In genomic region chr2:241161646-241162281, GRCh38 we compare ENCODE assay signal across 11 cellular contexts. TPM values are rescaled to one million over a fixed set of nuclear protein-coding genes. Genes with fewer than 3 reads are reported as not detected.
DNase-seq lines count a peak whose midpoint lies in the region; ATAC-seq and TF ChIP-seq lines count a peak whose summit lies in the region.
"Had no signal": no experiment of that assay in that cellular context is flagged by ENCODE, and none has a peak within 500 bp of the region (broad histone marks: within the 10 kb centered on the region; RNA-seq: fewer than 3 reads in every experiment).

No MANE protein-coding gene starts in this region.

- ATAC-seq in GM21526 (IDR thresholded peaks at IDR 0.05; ENCODE audit: low FRiP score, unreplicated experiment) = no peak
- no peak for ATAC-seq in GM19035 (IDR thresholded peaks at IDR 0.05; ENCODE audit: unreplicated experiment)
- ATAC-seq: naive thymus-derived CD4-positive, alpha-beta T cell had no signal

- H3K4me3 ChIP-seq in AG04449 (ENCODE audit: low read depth, low read length) = no peak overlapping the region
- H3K4me3 ChIP-seq in fibroblast of the aortic adventitia (ENCODE audit: low read depth, low read length) = no peak overlapping the region
- H3K4me3 ChIP-seq: SK-N-MC had no signal

- DNase-seq in AG04449 (ENCODE audit: low read depth, low spot score) (peak; percentile 40), RPMI7951 (ENCODE audit: low read depth) (peak; percentile 93), fibroblast of the aortic adventitia (ENCODE audit: low read depth) (peak; percentile 95), occipital lobe (lab: John Stamatoyannopoulos, UW) (peak; percentile 78), NCI-H510A treated with DMSO at 0.1 percent for 48 hours (lab: John Stamatoyannopoulos, UW) (no peak)
- DNase-seq in stimulated activated CD4-positive, alpha-beta T cell treated with anti-CD3 and anti-CD28 coated beads, Interleukin-2, amount 100 ng/mL, for 24 hours = no peak
- DNase-seq: CD4-positive, CD25-positive, alpha-beta regulatory T cell; naive thymus-derived CD4-positive, alpha-beta T cell had no signal

- POLR2A ChIA-PET in AG04449 (lab: Yijun Ruan, JAX) = no interaction called here

- TF ChIP-seq CTCF in AG04449 (IDR thresholded peaks at IDR 0.05; ENCODE audit: insufficient read depth, low read length, missing control alignments) = no peak
- TF ChIP-seq CTCF in fibroblast of the aortic adventitia (IDR thresholded peaks at IDR 0.05; ENCODE audit: insufficient read depth, low read length) = no peak

- CTCF ChIA-PET in AG04449 (lab: Yijun Ruan, JAX) = no interaction called here

RNA-seq across cellular contexts. Expression of gene PPP1R7, which starts 11.5 kb away (rescaled TPM):
- 101 TPM in 2 replicates for total RNA-seq in RPMI7951 (2014; rRNA removed; shearing (Covaris generic))
- total RNA-seq in fibroblast of the aortic adventitia (ENCODE audit: low replicate concordance) (41.2 and 70.0 TPM in 2 replicates), occipital lobe (38.5 TPM)

RNA-seq across cellular contexts. Expression of gene PASK, which starts 12.5 kb away (rescaled TPM):
- total RNA-seq in RPMI7951 (2014; rRNA removed; shearing (Covaris generic)) = 4.8 and 6.3 TPM in 2 replicates
- 3.8 and 21.9 TPM in 2 replicates for total RNA-seq in fibroblast of the aortic adventitia (ENCODE audit: low replicate concordance)
- 11.9 TPM for total RNA-seq in occipital lobe

RNA-seq across cellular contexts. Expression of gene ANO7, which starts 26.7 kb away (rescaled TPM):
- total RNA-seq in RPMI7951 (2014; rRNA removed; shearing (Covaris generic)) = 0.72 and 1.1 TPM in 2 replicates
- 1.1 and 1.7 TPM in 2 replicates for total RNA-seq in fibroblast of the aortic adventitia (ENCODE audit: low replicate concordance)
- total RNA-seq in occipital lobe = 0.16 TPM

RNA-seq across cellular contexts. Expression of gene MTERF4, which starts 59.7 kb away (rescaled TPM):
- total RNA-seq in RPMI7951 (2014; rRNA removed; shearing (Covaris generic)) = 23.9 and 30.8 TPM in 2 replicates
- total RNA-seq in fibroblast of the aortic adventitia (ENCODE audit: low replicate concordance) = 36.5 and 73.4 TPM in 2 replicates
- 40.2 TPM for total RNA-seq in occipital lobe

Comparison
In these comparisons a context has a peak if more than half of its experiments do, and no peak if none do; other contexts are left out.
1. DNase-seq: peak in AG04449 (single experiment), RPMI7951 (single experiment), fibroblast of the aortic adventitia (single experiment) and occipital lobe (single experiment); none in stimulated activated CD4-positive, alpha-beta T cell treated with anti-CD3 and anti-CD28 coated beads, Interleukin-2, amount 100 ng/mL, for 24 hours (0 of 2) and NCI-H510A treated with DMSO at 0.1 percent for 48 hours (single experiment).